In genomic region chr6:24980507-24981384, GRCh38 we compare ENCODE assay signal across 1 cellular context.
TF ChIP-seq lines count a peak whose summit lies in the region.

No MANE protein-coding gene starts in this region.

TF ChIP-seq in IMR-90, 13 proteins besides CTCF, POLR2A, EP300 and RAD21 (continued from another document):
- TF ChIP-seq CEBPB (IDR thresholded peaks at IDR 0.05; ENCODE audit: low read depth, low read length), result no peak
